Comparison of ENCODE assay signal across 8 cellular contexts in the genomic region with DNA sequence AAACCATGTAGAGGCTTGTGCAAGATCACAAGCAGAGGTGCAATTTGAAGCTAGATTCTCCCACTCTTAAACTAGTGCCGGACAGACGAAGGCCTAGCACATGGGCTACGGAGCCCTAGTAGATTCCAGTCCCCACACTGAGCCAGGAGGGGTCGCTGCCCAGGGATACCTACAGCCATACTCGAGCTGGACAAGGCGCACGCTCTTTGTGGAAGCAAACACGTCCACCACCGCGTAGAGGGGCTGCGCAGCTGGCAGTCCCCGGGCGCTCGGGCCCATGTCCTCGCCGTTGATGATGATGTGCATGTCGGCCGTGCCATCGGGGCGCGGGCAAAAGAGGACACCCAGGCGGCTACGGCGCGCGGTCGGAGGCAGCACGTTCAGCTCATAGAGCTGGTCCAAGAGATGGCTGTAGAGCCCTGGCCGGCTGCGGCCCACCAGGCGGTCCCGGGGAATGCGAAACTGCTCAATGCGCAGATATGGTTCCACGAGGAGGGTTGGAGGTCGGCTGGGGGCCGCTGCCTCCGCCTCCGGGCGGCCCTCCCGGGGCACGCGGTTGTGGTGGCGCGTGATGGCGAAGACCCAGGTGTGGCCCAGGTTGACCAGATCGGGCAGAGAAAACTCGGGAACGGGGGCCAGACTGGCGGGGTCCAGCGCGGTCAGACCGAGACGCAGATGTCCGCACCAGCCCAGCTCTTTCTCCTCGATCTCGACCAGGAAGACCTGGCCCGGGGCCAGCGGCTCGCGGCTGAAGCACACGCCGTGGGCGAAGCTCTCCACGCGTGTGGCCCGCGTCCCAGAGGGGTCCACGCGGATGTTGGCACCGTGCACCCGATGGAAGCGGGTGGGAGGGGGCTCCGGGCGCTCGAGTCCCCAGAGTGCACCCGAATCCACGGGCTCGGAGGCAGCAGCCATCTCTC. TPM values are rescaled to one million over a fixed set of nuclear protein-coding genes. Genes with fewer than 3 reads are reported as not detected.
DNase-seq lines count a peak whose midpoint lies in the region; ATAC-seq, FAIRE-seq and TF ChIP-seq lines count a peak whose summit lies in the region.

No MANE protein-coding gene starts in this region.

- H3K9me3 Mint-ChIP-seq in CD4-positive, alpha-beta memory T cell = peaks cover 0 to 5% (median 0%) of the 10 kb centered on the region in 8 donors

- no peak for FAIRE-seq in H1 (lab: Jason Lieb, UNC)

- H3K27me3 ChIP-seq in CD4-positive, alpha-beta memory T cell (ENCODE audit: insufficient read depth, low read length) = no peaks in the 10 kb centered on the region
- no peaks in the 10 kb centered on the region for H3K27me3 ChIP-seq in H1 (replicated peaks in 1 of 4; ENCODE audit: control insufficient read depth in 3 of 4, extremely low read depth in 1 of 4, insufficient read depth in 3 of 4, low read length in 3 of 4)
- no peaks in the 10 kb centered on the region for H3K27me3 ChIP-seq in lung (ENCODE audit: control insufficient read depth, insufficient read depth)

- H2BK12ac ChIP-seq in H1 (ENCODE audit: low read depth, low read length) = peak overlapping the region; percentile 68; the same call in 1 of the 2 replicates

- H3K4me3 ChIP-seq in CD4-positive, alpha-beta memory T cell (ENCODE audit: low read length in 2 of 2) = peak overlapping the region; percentile 69 to 79
- H3K4me3 ChIP-seq in H1 (ENCODE audit: extremely low read depth in 1 of 4, insufficient read depth in 2 of 4, low read depth in 3 of 4, low read length in 4 of 4) = peak overlapping the region; percentile 55 to 79 (median 74)
- H3K4me3 ChIP-seq in lung = peak overlapping the region; percentile 93

- peak overlapping the region; percentile 47 to 71 (median 67); a peak in 6 of 7 replicates for H3K9ac ChIP-seq in H1 (replicated peaks in 1 of 4; ENCODE audit: extremely low read depth in 1 of 4, low read depth in 3 of 4, low read length in 3 of 4)

- H2BK20ac ChIP-seq in H1 (ENCODE audit: low read length) = no peak overlapping the region

- peak in 1 of 2 experiments; percentile 65; a peak in 2 of 3 replicates for TF ChIP-seq POLR2A in H1 (IDR thresholded peaks at IDR 0.05; ENCODE audit: control extremely low read depth in 1 of 2, low read depth in 2 of 2, low read length in 2 of 2)

- peaks cover 39% of the 10 kb centered on the region for H3K4me1 ChIP-seq in CD4-positive, alpha-beta memory T cell (ENCODE audit: insufficient read depth, low read length)
- peaks cover 0 to 10% (median 6%) of the 10 kb centered on the region in 4 experiments; a peak in 6 of 7 replicates for H3K4me1 ChIP-seq in H1 (replicated peaks in 1 of 4; ENCODE audit: control insufficient read depth in 3 of 4, insufficient read depth in 4 of 4, low read length in 3 of 4)
- peaks cover 0 to 10% of the 10 kb centered on the region in 2 donors for H3K4me1 ChIP-seq in lung (ENCODE audit: control insufficient read depth in 2 of 2, insufficient read depth in 2 of 2, low read length in 2 of 2)

- H2BK5ac ChIP-seq in H1 (ENCODE audit: low read depth, low read length) = peak overlapping the region; percentile 52; the same call in 1 of the 2 replicates

- H3K4ac ChIP-seq in H1 (replicated peaks; ENCODE audit: insufficient read length, low read depth, low read length) = peak overlapping the region; percentile 94

- H3K18ac ChIP-seq in H1 (ENCODE audit: extremely low read depth, low read length) = peak overlapping the region; percentile 83

- peak overlapping the region; percentile 74 for H4K91ac ChIP-seq in H1 (replicated peaks; ENCODE audit: insufficient read length, low read length)

- peaks cover 19 to 53% (median 34%) of the 10 kb centered on the region in 4 donors for H3K4me1 Mint-ChIP-seq in CD4-positive, alpha-beta memory T cell

- H3K27ac Mint-ChIP-seq in CD4-positive, alpha-beta memory T cell = peak overlapping the region; percentile 73 to 94 (median 87)

- H3K36me3 Mint-ChIP-seq in CD4-positive, alpha-beta memory T cell = peaks cover 0 to 19% of the 10 kb centered on the region in 2 donors

- no peaks in the 10 kb centered on the region for H3K9me3 ChIP-seq in CD4-positive, alpha-beta memory T cell (ENCODE audit: control insufficient read depth in 1 of 2, low read length in 2 of 2)
- H3K9me3 ChIP-seq in H1 (ENCODE audit: insufficient read depth in 2 of 2, low read depth in 1 of 2, low read length in 1 of 2) (no peaks in the 10 kb centered on the region), lung (ENCODE audit: control insufficient read depth in 2 of 2, insufficient read depth in 1 of 2, low read length in 1 of 2) (no peaks in the 10 kb centered on the region)

- H3K23ac ChIP-seq in H1 (ENCODE audit: insufficient read length) = no peak overlapping the region

- H2AFZ ChIP-seq in H1 (ENCODE audit: low read length) = no peak overlapping the region; the same call in 1 of the 2 replicates

- no peak overlapping the region for H3K14ac ChIP-seq in H1 (ENCODE audit: insufficient read length)

- peak overlapping the region; percentile 42 for H3K56ac ChIP-seq in H1 (replicated peaks; ENCODE audit: insufficient read length, low read depth, low read length)

- peak; percentile 8 for ATAC-seq in GM21619 (IDR thresholded peaks at IDR 0.05; ENCODE audit: unreplicated experiment)
- peak; percentile 48 for ATAC-seq in lung (ENCODE audit: insufficient read depth, low FRiP score)
- ATAC-seq in GM18517 (IDR thresholded peaks at IDR 0.05; ENCODE audit: unreplicated experiment) = no peak

- peaks cover 0 to 7% of the 10 kb centered on the region in 2 experiments; a peak in 1 of 4 replicates for H3K79me2 ChIP-seq in H1 (ENCODE audit: control insufficient read depth in 1 of 2, insufficient read depth in 2 of 2, low read length in 2 of 2)

- peak overlapping the region; percentile 74 for H3K27ac ChIP-seq in CD4-positive, alpha-beta memory T cell (ENCODE audit: low read depth, low read length)
- H3K27ac ChIP-seq in H1 (ENCODE audit: low read depth, low read length) = peak overlapping the region; percentile 38; the same call in 1 of the 2 replicates
- peak overlapping the region; percentile 75 to 94 for H3K27ac ChIP-seq in lung (ENCODE audit: low read depth in 1 of 2, low read length in 1 of 2)

- H3K36me3 ChIP-seq in CD4-positive, alpha-beta memory T cell (ENCODE audit: insufficient read depth, low read length) = peaks cover 12% of the 10 kb centered on the region
- H3K36me3 ChIP-seq in H1 (ENCODE audit: control insufficient read depth in 2 of 4, insufficient read depth in 4 of 4, low read length in 3 of 4) (peaks cover 3 to 10% (median 7%) of the 10 kb centered on the region in 4 experiments; a peak in 7 of 8 replicates), lung (ENCODE audit: control insufficient read depth in 2 of 2, insufficient read depth in 2 of 2, low read length in 2 of 2) (peaks cover 0 to 40% of the 10 kb centered on the region in 2 donors)

- H3K27me3 Mint-ChIP-seq in CD4-positive, alpha-beta memory T cell = no peaks in the 10 kb centered on the region

- TF ChIP-seq CTCF in H1 (IDR thresholded peaks at IDR 0.05; ENCODE audit: control extremely low read depth in 1 of 3, insufficient read depth in 1 of 3, low read depth in 1 of 3, low read length in 3 of 3) (peak; percentile 62 to 89 (median 87)), lung (IDR thresholded peaks at IDR 0.05; ENCODE audit: control extremely low read depth, extremely low read depth) (peak; percentile 41)

- no peak overlapping the region for H2BK15ac ChIP-seq in H1 (ENCODE audit: low read length)

- intact Hi-C loops in CD4-positive, alpha-beta memory T cell (cut with micrococcal nuclease) = loop anchor here (2.0 kb wide), 1 partner anchor 66 kb away; no protein-coding TSS in a partner anchor

- peak; percentile 29 to 63 for TF ChIP-seq RAD21 in H1 (IDR thresholded peaks at IDR 0.05 in 1 of 2, conservative IDR thresholded peaks at IDR 0.05 in 1 of 2; ENCODE audit: low read depth in 2 of 2, low read length in 2 of 2)

- peaks cover 0 to 8% of the 10 kb centered on the region in 2 experiments for H4K20me1 ChIP-seq in H1 (replicated peaks in 1 of 2; ENCODE audit: control insufficient read depth in 1 of 2, insufficient read depth in 2 of 2, low read length in 2 of 2)

- peaks cover 15% of the 10 kb centered on the region; the same call in 1 of the 2 replicates for H3K23me2 ChIP-seq in H1 (ENCODE audit: low read depth, low read length)

- no peak for TF ChIP-seq EP300 in H1 (IDR thresholded peaks at IDR 0.05; ENCODE audit: borderline replicate concordance in 1 of 2, low read depth in 2 of 2, low read length in 2 of 2)

- H2BK120ac ChIP-seq in H1 (replicated peaks; ENCODE audit: low read depth, low read length) = peak overlapping the region; percentile 43

- WGBS in H1 (ENCODE audit: extremely low coverage in 1 of 2, insufficient coverage in 1 of 2, insufficient read length in 1 of 2, insufficient replicate concordance in 2 of 2, low coverage in 1 of 2, low lambda C conversion rate in 2 of 2, missing lambda C conversion rate in 1 of 2), 2 experiments = 5% methylated on average over 74 of the region's 79 CpGs; no CpG with 5 or more reads in 1 of the 2 experiments
- WGBS in lung, 2 donors = 1 to 2% methylated on average over 76 to 79 of the region's 79 CpGs

- H4K8ac ChIP-seq in H1 (ENCODE audit: extremely low read depth, insufficient read depth, low read length) = peak overlapping the region; percentile 97

- H3K4me3 Mint-ChIP-seq in CD4-positive, alpha-beta memory T cell = peak overlapping the region; percentile 91 to 97 (median 93)

- H2AK5ac ChIP-seq in H1 (ENCODE audit: low read depth, low read length) = no peak overlapping the region

- H3K79me1 ChIP-seq in H1 (ENCODE audit: low read depth, low read length) = peaks cover 3% of the 10 kb centered on the region; the same call in 1 of the 2 replicates

- H4K5ac ChIP-seq in H1 (ENCODE audit: insufficient read length, low read depth, low read length) = peak overlapping the region; percentile 70

- peak; percentile 25 to 63 (median 37) for DNase-seq in CD4-positive, alpha-beta memory T cell
- DNase-seq in NCI-H146 (lab: John Stamatoyannopoulos, UW) (peak; percentile 89), H1 (ENCODE audit: low read depth in 1 of 2, low spot score in 2 of 2) (peak; percentile 43 to 89), lung (ENCODE audit: low spot score) (peak; percentile 83)
- peak; percentile 56 to 67 for DNase-seq in activated CD4-positive, alpha-beta T cell treated with anti-CD3 and anti-CD28 coated beads, Interleukin-2, amount 50 U/mL, for 48 hours
- DNase-seq in stimulated activated CD4-positive, alpha-beta T cell treated with anti-CD3 and anti-CD28 coated beads, TNF-alpha, amount 100 ng/mL, for 48 hours (ENCODE audit: low read depth in 3 of 3) = peak in 2 of 3 donors; percentile 29 to 48

- H3K4me2 ChIP-seq in H1 (ENCODE audit: insufficient read depth in 1 of 2, low read depth in 2 of 2, low read length in 2 of 2) = peak overlapping the region; percentile 72 to 95

- CTCF ChIA-PET in CD4-positive, alpha-beta memory T cell (lab: Charles Lee; ENCODE audit: partially characterized antibody) = interaction anchor here (0.7 to 3.3 kb wide), 18 partner anchors 9 to 96 kb away, joined by 3 to 18 read pairs (median 4); partner anchors contain the start of genes PCIF1 and ZSWIM1
- CTCF ChIA-PET in H1 (lab: Charles Lee; ENCODE audit: partially characterized antibody) = interaction anchor here (0.6 to 6.3 kb wide), 37 partner anchors 8 to 569 kb away, joined by 3 to 40 read pairs (median 5); partner anchors contain the start of genes ACOT8, PCIF1, SNX21 and ZSWIM1

- POLR2A ChIA-PET in CD4-positive, alpha-beta memory T cell (lab: Charles Lee; ENCODE audit: partially characterized antibody) = interaction anchor here (0.9 to 9.9 kb wide), 16 partner anchors 8 to 81 kb away, joined by 3 to 141 read pairs (median 4); partner anchors contain the start of genes ACOT8, PCIF1, UBE2C and ZNF335
- POLR2A ChIA-PET in H1 (lab: Charles Lee; ENCODE audit: partially characterized antibody) = interaction anchor here (0.7 to 11.2 kb wide), 32 partner anchors 8 to 91 kb away, joined by 3 to 172 read pairs (median 6); partner anchors contain the start of genes ACOT8, PCIF1, PLTP and SNX21

RNA-seq across cellular contexts. Expression of gene NEURL2, which starts 0.7 kb away (rescaled TPM):
- 1 to 10 TPM; 5.5 to 5.6 TPM for total RNA-seq in CD4-positive, alpha-beta memory T cell
- under 1 TPM; 0.29 to 0.75 TPM for polyA plus RNA-seq in CD4-positive, alpha-beta memory T cell
- total RNA-seq in H1 (2021; fragmentation: NEBNext Ultra II Directional; extraction: Animal tissue kit (Norgen Biotek cat#: 25700)) = 5.2 and 6.9 TPM in 2 replicates
- polyA plus RNA-seq in H1 (2011; rRNA removed) = 6.9 and 10.3 TPM in 2 replicates
- 9.4 TPM for polyA plus RNA-seq in H1 (2011; cell fraction: cytosol; rRNA removed)
- 15.0 TPM for polyA plus RNA-seq in H1 (2011; cell fraction: nucleus; rRNA removed)
- polyA plus RNA-seq in H1 (2012, experiment 1 of 2) = 3.4 to 5.8 TPM (median 5.5 TPM) in 4 replicates
- polyA plus RNA-seq in H1 (2012, experiment 2 of 2) = 4.2 TPM
- polyA plus RNA-seq in H1 (2013, experiment 1 of 2) = 4.8 TPM
- 3.2 TPM for polyA plus RNA-seq in H1 (2013, experiment 2 of 2)
- 3.6 and 3.7 TPM in 2 replicates for polyA minus RNA-seq in H1 (2011; rRNA and poly(A)+ RNA removed)
- polyA minus RNA-seq in H1 (2011; cell fraction: cytosol; rRNA and poly(A)+ RNA removed) = 6.1 TPM
- 10.5 TPM for polyA minus RNA-seq in H1 (2011; cell fraction: nucleus; rRNA and poly(A)+ RNA removed)
- total RNA-seq in lung = 1 to 10 TPM; 5.8 to 8.3 TPM
- polyA plus RNA-seq in lung = 1 to 10 TPM; 1.5 to 3.9 TPM

RNA-seq across cellular contexts. Expression of gene CTSA, which starts 0.8 kb away (rescaled TPM):
- total RNA-seq in CD4-positive, alpha-beta memory T cell = 100 to 1,000 TPM; 102 to 103 TPM
- polyA plus RNA-seq in CD4-positive, alpha-beta memory T cell = 100 to 1,000 TPM; 143 to 165 TPM
- 49.7 and 52.5 TPM in 2 replicates for total RNA-seq in H1 (2021; fragmentation: NEBNext Ultra II Directional; extraction: Animal tissue kit (Norgen Biotek cat#: 25700))
- 74.0 and 81.4 TPM in 2 replicates for polyA plus RNA-seq in H1 (2011; rRNA removed)
- polyA plus RNA-seq in H1 (2011; cell fraction: cytosol; rRNA removed) = 60.7 TPM
- polyA plus RNA-seq in H1 (2011; cell fraction: nucleus; rRNA removed) = 171 TPM
- 44.5 to 61.8 TPM (median 58.5 TPM) in 4 replicates for polyA plus RNA-seq in H1 (2012, experiment 1 of 2)
- 64.3 TPM for polyA plus RNA-seq in H1 (2012, experiment 2 of 2)
- 66.7 TPM for polyA plus RNA-seq in H1 (2013, experiment 1 of 2)
- 68.1 TPM for polyA plus RNA-seq in H1 (2013, experiment 2 of 2)
- 97.7 and 111 TPM in 2 replicates for polyA minus RNA-seq in H1 (2011; rRNA and poly(A)+ RNA removed)
- polyA minus RNA-seq in H1 (2011; cell fraction: cytosol; rRNA and poly(A)+ RNA removed) = 39.0 TPM
- 131 TPM for polyA minus RNA-seq in H1 (2011; cell fraction: nucleus; rRNA and poly(A)+ RNA removed)
- 100 to 1,000 TPM in 1 of 2 donors, 10 to 100 TPM in 1; 72.2 to 170 TPM for total RNA-seq in lung
- 100 to 1,000 TPM; 109 to 247 TPM for polyA plus RNA-seq in lung

RNA-seq across cellular contexts. Expression of gene SPATA25, which starts 2.9 kb away (rescaled TPM):
- 1 to 10 TPM; 2.8 to 4.7 TPM for total RNA-seq in CD4-positive, alpha-beta memory T cell
- under 1 TPM in 1 of 2 donors, not detected in 1; 0.38 TPM for polyA plus RNA-seq in CD4-positive, alpha-beta memory T cell
- total RNA-seq in H1 (2021; fragmentation: NEBNext Ultra II Directional; extraction: Animal tissue kit (Norgen Biotek cat#: 25700)) = 2.5 and 3.0 TPM in 2 replicates
- polyA plus RNA-seq in H1 (2011; rRNA removed) = 2.0 and 3.2 TPM in 2 replicates
- polyA plus RNA-seq in H1 (2011; cell fraction: cytosol; rRNA removed) = 4.1 TPM
- 8.0 TPM for polyA plus RNA-seq in H1 (2011; cell fraction: nucleus; rRNA removed)
- 1.9 to 4.4 TPM (median 3.5 TPM) in 4 replicates for polyA plus RNA-seq in H1 (2012, experiment 1 of 2)
- 0.77 TPM for polyA plus RNA-seq in H1 (2012, experiment 2 of 2)
- polyA plus RNA-seq in H1 (2013, experiment 1 of 2) = 1.3 TPM
- polyA plus RNA-seq in H1 (2013, experiment 2 of 2) = 1.3 TPM
- 1.2 and 2.7 TPM in 2 replicates for polyA minus RNA-seq in H1 (2011; rRNA and poly(A)+ RNA removed)
- polyA minus RNA-seq in H1 (2011; cell fraction: cytosol; rRNA and poly(A)+ RNA removed) = not detected
- 7.0 TPM for polyA minus RNA-seq in H1 (2011; cell fraction: nucleus; rRNA and poly(A)+ RNA removed)
- total RNA-seq in lung = 1 to 10 TPM; 2.1 to 3.8 TPM
- polyA plus RNA-seq in lung = under 1 TPM; 0.77 to 0.97 TPM

RNA-seq across cellular contexts. Expression of gene ZSWIM1, which starts 9.3 kb away (rescaled TPM):
- total RNA-seq in CD4-positive, alpha-beta memory T cell = 10 to 100 TPM; 18.2 to 18.5 TPM
- 1 to 10 TPM in 1 of 2 donors, under 1 TPM in 1; 0.86 to 8.5 TPM for polyA plus RNA-seq in CD4-positive, alpha-beta memory T cell
- total RNA-seq in H1 (2021; fragmentation: NEBNext Ultra II Directional; extraction: Animal tissue kit (Norgen Biotek cat#: 25700)) = 15.6 and 16.7 TPM in 2 replicates
- 13.2 and 14.1 TPM in 2 replicates for polyA plus RNA-seq in H1 (2011; rRNA removed)
- polyA plus RNA-seq in H1 (2011; cell fraction: cytosol; rRNA removed) = 11.0 TPM
- 15.2 TPM for polyA plus RNA-seq in H1 (2011; cell fraction: nucleus; rRNA removed)
- 12.4 to 14.5 TPM (median 14.0 TPM) in 4 replicates for polyA plus RNA-seq in H1 (2012, experiment 1 of 2)
- polyA plus RNA-seq in H1 (2012, experiment 2 of 2) = 10.0 TPM
- polyA plus RNA-seq in H1 (2013, experiment 1 of 2) = 12.6 TPM
- polyA plus RNA-seq in H1 (2013, experiment 2 of 2) = 12.3 TPM
- 30.5 and 33.6 TPM in 2 replicates for polyA minus RNA-seq in H1 (2011; rRNA and poly(A)+ RNA removed)
- 15.8 TPM for polyA minus RNA-seq in H1 (2011; cell fraction: cytosol; rRNA and poly(A)+ RNA removed)
- 15.7 TPM for polyA minus RNA-seq in H1 (2011; cell fraction: nucleus; rRNA and poly(A)+ RNA removed)
- 10 to 100 TPM in 1 of 2 donors, 1 to 10 TPM in 1; 5.2 to 11.1 TPM for total RNA-seq in lung
- 1 to 10 TPM; 3.7 to 5.2 TPM for polyA plus RNA-seq in lung

RNA-seq across cellular contexts. Expression of gene PLTP, which starts 21.6 kb away (rescaled TPM):
- total RNA-seq in CD4-positive, alpha-beta memory T cell = under 1 TPM in 1 of 2 experiments, not detected in 1; 0.19 TPM
- polyA plus RNA-seq in CD4-positive, alpha-beta memory T cell = under 1 TPM; 0.29 to 0.69 TPM
- 120 TPM in 2 replicates for total RNA-seq in H1 (2021; fragmentation: NEBNext Ultra II Directional; extraction: Animal tissue kit (Norgen Biotek cat#: 25700))
- polyA plus RNA-seq in H1 (2011; rRNA removed) (194 and 268 TPM in 2 replicates), lung (100 to 1,000 TPM in 1 of 2 donors, 10 to 100 TPM in 1; 26.9 to 125 TPM)
- 129 TPM for polyA plus RNA-seq in H1 (2011; cell fraction: cytosol; rRNA removed)
- polyA plus RNA-seq in H1 (2011; cell fraction: nucleus; rRNA removed) = 198 TPM
- 117 to 175 TPM (median 169 TPM) in 4 replicates for polyA plus RNA-seq in H1 (2012, experiment 1 of 2)
- 196 TPM for polyA plus RNA-seq in H1 (2012, experiment 2 of 2)
- 240 TPM for polyA plus RNA-seq in H1 (2013, experiment 1 of 2)
- 233 TPM for polyA plus RNA-seq in H1 (2013, experiment 2 of 2)
- 77.0 and 101 TPM in 2 replicates for polyA minus RNA-seq in H1 (2011; rRNA and poly(A)+ RNA removed)
- 101 TPM for polyA minus RNA-seq in H1 (2011; cell fraction: cytosol; rRNA and poly(A)+ RNA removed)
- polyA minus RNA-seq in H1 (2011; cell fraction: nucleus; rRNA and poly(A)+ RNA removed) = 53.7 TPM
- total RNA-seq in lung = 10 to 100 TPM; 63.6 to 97.7 TPM

Comparison
In these comparisons a context has a peak if more than half of its experiments do, and no peak if none do; other contexts are left out.
1. DNase-seq: peak in every context shown above with its lines; median percentile 89 in NCI-H146; 83 in lung; 66 in H1; 62 in activated CD4-positive, alpha-beta T cell treated with anti-CD3 and anti-CD28 coated beads, Interleukin-2, amount 50 U/mL, for 48 hours; 38 in stimulated activated CD4-positive, alpha-beta T cell treated with anti-CD3 and anti-CD28 coated beads, TNF-alpha, amount 100 ng/mL, for 48 hours; 37 in CD4-positive, alpha-beta memory T cell.